7 cellular contexts compared by ENCODE assay signal in genomic region chr18:3823073-3823472, GRCh38.
"Had no signal": no experiment of that assay in that cellular context is flagged by ENCODE, and none has a peak within 500 bp of the region (broad histone marks: within the 10 kb centered on the region; RNA-seq: fewer than 3 reads in every experiment).

No MANE protein-coding gene starts in this region.

- H3K27ac ChIP-seq: GM23248, HL-60 had no signal

- H3K36me3 ChIP-seq: HAP-1 had no signal

- DNase-seq: GM23248, GOT3, H7, HFFc6, KBM-7 had no signal

- H3K9me3 ChIP-seq: HAP-1 had no signal

- H3K4me3 ChIP-seq: GM23248, HAP-1 had no signal

- H3K4me1 ChIP-seq: HAP-1 had no signal
